8 cellular contexts compared by ENCODE assay signal in the genomic region with DNA sequence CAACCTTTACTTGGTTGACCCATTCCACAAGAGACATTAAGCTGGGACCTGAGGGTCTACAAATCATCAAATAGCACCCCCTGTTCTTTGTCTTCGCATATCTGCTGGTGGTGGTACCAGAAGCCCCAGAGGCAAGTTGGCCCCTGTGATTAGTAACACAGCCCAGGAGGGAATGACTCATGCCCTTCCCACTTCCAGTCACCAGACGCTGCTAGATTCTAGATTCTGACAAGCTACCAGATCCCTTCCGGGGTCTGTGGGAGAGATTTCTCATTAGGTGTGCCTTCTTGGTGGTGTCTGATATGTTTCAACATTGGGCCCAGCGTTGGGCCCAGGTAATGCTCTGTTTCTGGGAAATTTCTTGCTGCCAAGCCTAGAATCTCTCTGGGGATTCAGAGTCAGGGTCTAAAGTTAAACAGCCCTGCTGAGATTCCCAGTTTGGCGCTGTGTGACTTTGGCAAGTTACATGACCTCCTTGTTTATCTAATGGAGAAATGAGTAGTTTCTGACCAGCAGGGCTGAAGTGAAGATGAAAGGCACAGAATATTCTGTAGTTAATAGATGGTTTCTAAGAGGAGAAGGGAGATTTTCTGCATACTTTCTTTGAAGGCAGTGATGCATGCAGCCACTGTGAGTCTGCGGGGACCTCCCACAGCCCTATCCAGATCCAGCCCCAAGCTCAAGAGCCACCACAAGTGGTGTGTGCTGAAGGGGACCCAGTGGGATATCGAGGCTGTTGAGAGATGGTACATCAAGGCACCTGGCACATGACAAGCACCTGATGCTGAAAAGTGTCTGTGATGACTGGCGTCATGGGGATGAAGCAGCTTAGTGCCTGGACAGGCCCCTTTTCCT. TPM values are rescaled to one million over a fixed set of nuclear protein-coding genes. Genes with fewer than 3 reads are reported as not detected.
DNase-seq lines count a peak whose midpoint lies in the region; ATAC-seq and TF ChIP-seq lines count a peak whose summit lies in the region.

No MANE protein-coding gene starts in this region.

- in situ Hi-C loops in KBM-7 (cut with MboI; ENCODE audit: low pct_unique_long_range_greater_than_20kb, low sequenced_read_pairs), result no loop called here

- H3K4me1 ChIP-seq in ACC112 (ENCODE audit: control insufficient read depth, insufficient read depth, low read length, unreplicated experiment), result peaks cover 46% of the 10 kb centered on the region
- peaks cover 13 to 50% (median 42%) of the 10 kb centered on the region in 4 donors for H3K4me1 ChIP-seq in esophagus muscularis mucosa
- peaks cover 17% of the 10 kb centered on the region for H3K4me1 ChIP-seq in smooth muscle cell (ENCODE audit: low read depth)

- H3K36me3 ChIP-seq in ACC112 (ENCODE audit: insufficient read depth, low read length), result 0 out of 2 replicates have a peak, but pooled peaks cover 3% of the 10 kb centered on the region
- H3K36me3 ChIP-seq in esophagus muscularis mucosa, result peaks cover 0 to 48% (median 22%) of the 10 kb centered on the region in 4 donors
- no peaks in the 10 kb centered on the region for H3K36me3 ChIP-seq in smooth muscle cell (ENCODE audit: low read depth)

- H3F3A ChIP-seq in smooth muscle cell (ENCODE audit: low read depth), result peaks cover 25% of the 10 kb centered on the region

- H3K27me3 Mint-ChIP-seq in activated CD4-positive, alpha-beta memory T cell treated with anti-CD3 and anti-CD28 coated beads, Interleukin-2, amount 10 ng/mL, durations not matched to agents 7 days and 5 days, result no peaks in the 10 kb centered on the region

- TF ChIP-seq POLR2A in esophagus muscularis mucosa (IDR thresholded peaks at IDR 0.05; ENCODE audit: low read depth), result no peak

- H3K4me3 ChIP-seq in ACC112 (ENCODE audit: low read depth, low read length) (peak overlapping the region; percentile 64), esophagus muscularis mucosa (no peak overlapping the region), smooth muscle cell (no peak overlapping the region)

- intact Hi-C loops in esophagus muscularis mucosa (cut with DNase I), result no loop called here

- H3K79me2 ChIP-seq in ACC112 (ENCODE audit: control insufficient read depth, insufficient read depth, low read length, unreplicated experiment) (peaks cover 34% of the 10 kb centered on the region), smooth muscle cell (ENCODE audit: low read depth) (peaks cover 14% of the 10 kb centered on the region)

- no peaks in the 10 kb centered on the region for H3K9me3 ChIP-seq in esophagus muscularis mucosa
- no peaks in the 10 kb centered on the region for H3K9me3 ChIP-seq in smooth muscle cell (replicated peaks; ENCODE audit: low read depth)

- peak overlapping the region; percentile 91 for H3K9ac ChIP-seq in smooth muscle cell (ENCODE audit: low read depth)

- POLR2A ChIA-PET in activated CD4-positive, alpha-beta memory T cell treated with anti-CD3 and anti-CD28 coated beads, Interleukin-2, amount 10 ng/mL, durations not matched to agents 7 days and 5 days (lab: Charles Lee), result interaction anchor here (0.8 to 6.3 kb wide), 3 partner anchors 17 to 39 kb away, joined by 3 to 137 read pairs (median 3); a partner anchor contains a TSS

- H4K20me1 ChIP-seq in smooth muscle cell (ENCODE audit: low read depth), result no peaks in the 10 kb centered on the region

- H3K27ac Mint-ChIP-seq in activated CD4-positive, alpha-beta memory T cell treated with anti-CD3 and anti-CD28 coated beads, Interleukin-2, amount 10 ng/mL, durations not matched to agents 7 days and 5 days, result peak overlapping the region; percentile 87

- H3K4me3 Mint-ChIP-seq in activated CD4-positive, alpha-beta memory T cell treated with anti-CD3 and anti-CD28 coated beads, Interleukin-2, amount 10 ng/mL, durations not matched to agents 7 days and 5 days, result peak overlapping the region; percentile 45

- peak overlapping the region; percentile 58 for H2AFZ ChIP-seq in ACC112 (ENCODE audit: low read length, unreplicated experiment)
- H2AFZ ChIP-seq in smooth muscle cell (ENCODE audit: low read depth), result no peak overlapping the region

- H3K9me3 Mint-ChIP-seq in activated CD4-positive, alpha-beta memory T cell treated with anti-CD3 and anti-CD28 coated beads, Interleukin-2, amount 10 ng/mL, durations not matched to agents 7 days and 5 days, result no peaks in the 10 kb centered on the region

- no peak for TF ChIP-seq EP300 in esophagus muscularis mucosa (IDR thresholded peaks at IDR 0.05)

- CTCF ChIA-PET in activated CD4-positive, alpha-beta memory T cell treated with anti-CD3 and anti-CD28 coated beads, Interleukin-2, amount 10 ng/mL, durations not matched to agents 7 days and 5 days (lab: Charles Lee), result interaction anchor here (0.7 to 1.4 kb wide), 5 partner anchors 9 to 204 kb away, joined by 3 to 6 read pairs (median 3); a partner anchor contains a TSS

- TF ChIP-seq CTCF in esophagus muscularis mucosa (IDR thresholded peaks at IDR 0.05) (no peak), smooth muscle cell (IDR thresholded peaks at IDR 0.05; ENCODE audit: borderline replicate concordance, insufficient read depth, poor library complexity, severe bottlenecking) (no peak)

- 60% methylated on average over 8 of the region's 8 CpGs for WGBS in esophagus muscularis mucosa
- 10% methylated on average over 8 of the region's 8 CpGs for WGBS in smooth muscle cell (ENCODE audit: low lambda C conversion rate)

- peaks cover 64% of the 10 kb centered on the region for H3K36me3 Mint-ChIP-seq in activated CD4-positive, alpha-beta memory T cell treated with anti-CD3 and anti-CD28 coated beads, Interleukin-2, amount 10 ng/mL, durations not matched to agents 7 days and 5 days (ENCODE audit: low read depth)

- ATAC-seq in GM19351 (IDR thresholded peaks at IDR 0.05; ENCODE audit: unreplicated experiment), result peak; percentile 37
- ATAC-seq in GM19324 (IDR thresholded peaks at IDR 0.05; ENCODE audit: low FRiP score, unreplicated experiment), result no peak

- H3K4me2 ChIP-seq in smooth muscle cell, result peak overlapping the region; percentile 79

- DNase-seq in KBM-7 (peak; percentile 46), esophagus muscularis mucosa (ENCODE audit: extremely low spot score) (no peak), smooth muscle cell (lab: John Stamatoyannopoulos, UW; ENCODE audit: unreplicated experiment) (no peak), NCI-H2171 treated with DMSO at 0.1 percent for 48 hours (lab: John Stamatoyannopoulos, UW) (no peak)
- peak; percentile 66 for DNase-seq in activated CD4-positive, alpha-beta memory T cell treated with anti-CD3 and anti-CD28 coated beads, Interleukin-2, amount 10 ng/mL, durations not matched to agents 7 days and 5 days

- peak overlapping the region; percentile 94 for H3K27ac ChIP-seq in ACC112 (ENCODE audit: low read depth, low read length)
- H3K27ac ChIP-seq in esophagus muscularis mucosa (replicated peaks in 1 of 4), result peak overlapping the region; percentile 59 to 80 (median 70)
- H3K27ac ChIP-seq in smooth muscle cell (ENCODE audit: low read depth), result peak overlapping the region; percentile 99

- H3K4me1 Mint-ChIP-seq in activated CD4-positive, alpha-beta memory T cell treated with anti-CD3 and anti-CD28 coated beads, Interleukin-2, amount 10 ng/mL, durations not matched to agents 7 days and 5 days, result peaks cover 57% of the 10 kb centered on the region

- H3K27me3 ChIP-seq in ACC112 (ENCODE audit: insufficient read depth, low read length) (no peaks in the 10 kb centered on the region), esophagus muscularis mucosa (peaks cover 0 to 6% (median 0%) of the 10 kb centered on the region in 4 donors), smooth muscle cell (ENCODE audit: low read depth) (no peaks in the 10 kb centered on the region)

RNA-seq across cellular contexts. Expression of a gene that starts 3.9 kb away (rescaled TPM):
- 100 to 1,000 TPM; 131 to 142 TPM for total RNA-seq in activated CD4-positive, alpha-beta memory T cell treated with anti-CD3 and anti-CD28 coated beads, Interleukin-2, amount 10 ng/mL, durations not matched to agents 7 days and 5 days
- 10 to 100 TPM; 11.3 to 19.1 (median 17.7) TPM for total RNA-seq in esophagus muscularis mucosa
- total RNA-seq in smooth muscle cell, result 51.4 and 58.0 TPM in 2 replicates
- polyA plus RNA-seq in smooth muscle cell, result 65.6 and 92.9 TPM in 2 replicates

RNA-seq across cellular contexts. Expression of a gene that starts 38.4 kb away (rescaled TPM):
- total RNA-seq in activated CD4-positive, alpha-beta memory T cell treated with anti-CD3 and anti-CD28 coated beads, Interleukin-2, amount 10 ng/mL, durations not matched to agents 7 days and 5 days, result 1,000 to 10,000 TPM; 1,185 TPM
- 1,000 to 10,000 TPM in 2 of 4 donors, 100 to 1,000 TPM in 2; 713 to 1,130 (median 983) TPM for total RNA-seq in esophagus muscularis mucosa
- 1,100 and 1,184 TPM in 2 replicates for total RNA-seq in smooth muscle cell
- 2,038 and 2,323 TPM in 2 replicates for polyA plus RNA-seq in smooth muscle cell

Comparison
In these comparisons a context has a peak if more than half of its experiments do, and no peak if none do; other contexts are left out.
1. DNase-seq: peak in KBM-7 (single experiment) and activated CD4-positive, alpha-beta memory T cell treated with anti-CD3 and anti-CD28 coated beads, Interleukin-2, amount 10 ng/mL, durations not matched to agents 7 days and 5 days (single experiment); none in esophagus muscularis mucosa (single experiment), smooth muscle cell (single experiment) and NCI-H2171 treated with DMSO at 0.1 percent for 48 hours (single experiment).
2. Peak in every context shown above with its lines, with median percentiles within 50 percentile points of each other: H3K27ac ChIP-seq.